In genomic region chr2:46924038-46924437, GRCh38 we compare ENCODE assay signal across 30 cellular contexts.
"Had no signal": no experiment of that assay in that cellular context is flagged by ENCODE, and none has a peak within 500 bp of the region (broad histone marks: within the 10 kb centered on the region; RNA-seq: fewer than 3 reads in every experiment).

No MANE protein-coding gene starts in this region.

- ATAC-seq: activated CD4-positive, alpha-beta T cell treated with anti-CD3 and anti-CD28 coated beads for 36 hours; activated CD8-positive, alpha-beta memory T cell treated with anti-CD3 and anti-CD28 coated beads, Interleukin-2, amount 10 ng/mL, durations not matched to agents 7 days and 5 days; activated CD8-positive, alpha-beta T cell treated with anti-CD3 and anti-CD28 coated beads, Interleukin-2, amount 10 ng/mL, durations not matched to agents 7 days and 5 days; body of pancreas; esophagus mucosa; gastrocnemius medialis; heart left ventricle had no signal

- H3K4me1 ChIP-seq: adrenal gland, body of pancreas, breast epithelium, gastrocnemius medialis had no signal

- H3K27ac ChIP-seq: adrenal gland, body of pancreas, breast epithelium, cardiac muscle cell, coronary artery, dorsolateral prefrontal cortex, gastrocnemius medialis, heart left ventricle had no signal

- DNase-seq: activated CD4-positive, alpha-beta memory T cell treated with anti-CD3 and anti-CD28 coated beads for 36 hours; activated CD4-positive, alpha-beta T cell treated with anti-CD3 and anti-CD28 coated beads for 36 hours; activated CD4-positive, alpha-beta T cell treated with anti-CD3 and anti-CD28 coated beads, Interleukin-2, amount 10 ng/mL, durations not matched to agents 24 days and 14 days; activated CD4-positive, CD25-positive, alpha-beta regulatory T cell; activated CD4-positive, CD25-positive, alpha-beta regulatory T cell treated with anti-CD3 and anti-CD28 coated beads, Interleukin-2, amount 50 U/mL, for 72 hours; activated CD8-positive, alpha-beta memory T cell treated with anti-CD3 and anti-CD28 coated beads, Interleukin-2, amount 10 ng/mL, durations not matched to agents 7 days and 5 days; activated CD8-positive, alpha-beta memory T cell treated with anti-CD3 and anti-CD28 coated beads, Interleukin-2, amount 50 U/mL, for 4 hours; activated CD8-positive, alpha-beta T cell treated with anti-CD3 and anti-CD28 coated beads, Interleukin-2, amount 10 ng/mL, durations not matched to agents 7 days and 5 days; activated effector memory CD4-positive, alpha-beta T cell treated with anti-CD3 and anti-CD28 coated beads, Interleukin-2, amount 50 U/mL, for 16 hours; activated naive CD4-positive, alpha-beta T cell treated with anti-CD3 and anti-CD28 coated beads for 36 hours; activated naive CD8-positive, alpha-beta T cell treated with anti-CD3 and anti-CD28 coated beads for 36 hours; activated naive CD8-positive, alpha-beta T cell treated with anti-CD3 and anti-CD28 coated beads, Interleukin-2, amount 50 U/mL, for 24 hours; activated T-cell treated with anti-CD3 and anti-CD28 coated beads, Interleukin-2, amount 50 U/mL, for 1 hour; activated T-cell treated with anti-CD3 and anti-CD28 coated beads, Interleukin-2, amount 50 U/mL, for 48 hours; adrenal gland; amygdala; body of pancreas; central memory CD4-positive, alpha-beta T cell; dorsolateral prefrontal cortex; effector memory CD4-positive, alpha-beta T cell; endodermal cell; foreskin fibroblast; gastrocnemius medialis; glutamatergic neuron; heart left ventricle; T-helper 2 cell had no signal

- H3K36me3 ChIP-seq: adrenal gland, breast epithelium, cardiac muscle cell, gastrocnemius medialis, heart left ventricle had no signal

- H3K9me3 ChIP-seq: body of pancreas, breast epithelium, gastrocnemius medialis had no signal

- H3K27me3 ChIP-seq: adrenal gland, body of pancreas, breast epithelium, cardiac muscle cell, dorsolateral prefrontal cortex, gastrocnemius medialis, heart left ventricle had no signal

- H3K4me3 ChIP-seq: adrenal gland, body of pancreas, breast epithelium, cardiac muscle cell, coronary artery, dorsolateral prefrontal cortex, gastrocnemius medialis, heart left ventricle had no signal
